ENCODE assay signal across 8 cellular contexts in genomic region chr9:114098021-114098659, GRCh38. TPM values are rescaled to one million over a fixed set of nuclear protein-coding genes. Genes with fewer than 3 reads are reported as not detected.
DNase-seq lines count a peak whose midpoint lies in the region; ATAC-seq, FAIRE-seq and TF ChIP-seq lines count a peak whose summit lies in the region.

No MANE protein-coding gene starts in this region.

- no peaks in the 10 kb centered on the region for H3K36me3 ChIP-seq in HUES64 (ENCODE audit: insufficient read depth, low read length)
- H3K36me3 ChIP-seq in K562 (ENCODE audit: control insufficient read depth, insufficient read depth, low read length), result no peaks in the 10 kb centered on the region

- H3K9ac ChIP-seq in HUES64 (ENCODE audit: low read depth, low read length) (no peak overlapping the region), K562 (ENCODE audit: insufficient read depth in 1 of 2, low read depth in 2 of 2, low read length in 2 of 2) (peak overlapping the region in 1 of 2 experiments; percentile 35; a peak in 1 of 4 replicates)

- under 1% methylated on average over 60 of the region's 62 CpGs for WGBS in HUES64
- WGBS in K562 (ENCODE audit: insufficient coverage, low coverage, missing lambda C conversion rate), result 14% methylated on average over 19 of the region's 62 CpGs

- H2AFZ ChIP-seq in K562 (ENCODE audit: low read depth, low read length), result no peak overlapping the region; the same call in 1 of the 2 replicates

- H3K9me1 ChIP-seq in K562 (ENCODE audit: control insufficient read depth, insufficient read depth, low read length), result no peaks in the 10 kb centered on the region

- no peak for TF ChIP-seq RAD21 in K562 (CRISPR knock-in tag; conservative IDR thresholded peaks at IDR 0.05 in 1 of 2, IDR thresholded peaks at IDR 0.05 in 1 of 2)

- in situ Hi-C loops in K562 (cut with MboI), result no loop called here

- no peak overlapping the region for H3K27ac ChIP-seq in HUES64 (ENCODE audit: low read depth, low read length)
- no peak overlapping the region for H3K27ac ChIP-seq in K562 (ENCODE audit: extremely low read depth, low read depth, low read length)

- H3K4me2 ChIP-seq in K562 (ENCODE audit: insufficient read depth, low read length), result peak overlapping the region; percentile 52; the same call in 1 of the 2 replicates

- ATAC-seq in K562 (peak; percentile 93), HG03095 (IDR thresholded peaks at IDR 0.05; ENCODE audit: unreplicated experiment) (no peak)
- ATAC-seq in stimulated activated memory B cell treated with anti-CD40 and anti-IgM and Interleukin-4, amounts not matched to agents 10 μg/mL and 1 μg/mL and 100 μg/mL, for 72 hours, result peak; percentile 62

- no peak for DNase-seq in AG04449 (ENCODE audit: low read depth, low spot score)
- DNase-seq in K562 (ENCODE audit: extremely low read depth in 1 of 4, low spot score in 3 of 4), result peak; percentile 21 to 81 (median 76)
- peak; percentile 12 for DNase-seq in kidney glomerular epithelial cell (lab: John Stamatoyannopoulos, UW)
- no peak for DNase-seq in NCI-H774 (lab: John Stamatoyannopoulos, UW)
- DNase-seq in SIG-M5 (lab: John Stamatoyannopoulos, UW), result no peak

- CTCF ChIA-PET in AG04449 (lab: Yijun Ruan, JAX), result interaction anchor here (1.7 to 10.5 kb wide), 3 partner anchors 9 to 18 kb away, joined by 6 to 118 read pairs (median 91); no protein-coding TSS in a partner anchor
- CTCF ChIA-PET in K562 (lab: Yijun Ruan, JAX; ENCODE audit: low intra/inter-chr PET ratio), result no interaction called here

- H4K20me1 ChIP-seq in K562 (replicated peaks; ENCODE audit: control insufficient read depth, insufficient read depth, low read length), result no peaks in the 10 kb centered on the region; the same call in 1 of the 2 replicates

- H3K27me3 ChIP-seq in HUES64 (ENCODE audit: insufficient read depth, low read length), result peaks cover 46% of the 10 kb centered on the region
- peaks cover 0 to 24% of the 10 kb centered on the region in 2 experiments; a peak in 2 of 5 replicates for H3K27me3 ChIP-seq in K562 (ENCODE audit: control insufficient read depth in 2 of 2, insufficient read depth in 2 of 2, low read length in 2 of 2)

- TF ChIP-seq POLR2A in K562 (conservative IDR thresholded peaks at IDR 0.05), result no peak

- H3K4me3 ChIP-seq in AG04449 (ENCODE audit: low read depth, low read length) (peak overlapping the region; percentile 37), HUES64 (ENCODE audit: low read length) (peak overlapping the region; percentile 59), K562 (peak overlapping the region; percentile 32)

- H3K79me2 ChIP-seq in K562 (ENCODE audit: control insufficient read depth, insufficient read depth, low read length), result no peaks in the 10 kb centered on the region

- peaks cover 4% of the 10 kb centered on the region; the same call in 1 of the 2 replicates for H3K9me3 ChIP-seq in HUES64 (ENCODE audit: insufficient read depth, low read depth, low read length)
- H3K9me3 ChIP-seq in K562 (replicated peaks; ENCODE audit: control insufficient read depth, insufficient read depth, low read depth, low read length), result no peaks in the 10 kb centered on the region

- H3K27ac Mint-ChIP-seq in stimulated activated memory B cell treated with anti-CD40 and anti-IgM and Interleukin-4, amounts not matched to agents 10 μg/mL and 1 μg/mL and 100 μg/mL, for 72 hours, result no peak overlapping the region

- peaks cover 65% of the 10 kb centered on the region for H3K27me3 Mint-ChIP-seq in stimulated activated memory B cell treated with anti-CD40 and anti-IgM and Interleukin-4, amounts not matched to agents 10 μg/mL and 1 μg/mL and 100 μg/mL, for 72 hours

- peaks cover 17% of the 10 kb centered on the region for H3K4me1 Mint-ChIP-seq in stimulated activated memory B cell treated with anti-CD40 and anti-IgM and Interleukin-4, amounts not matched to agents 10 μg/mL and 1 μg/mL and 100 μg/mL, for 72 hours

- intact Hi-C loops in K562 (cut with micrococcal nuclease), result no loop called here

- H3K9me3 Mint-ChIP-seq in stimulated activated memory B cell treated with anti-CD40 and anti-IgM and Interleukin-4, amounts not matched to agents 10 μg/mL and 1 μg/mL and 100 μg/mL, for 72 hours, result peaks cover 7% of the 10 kb centered on the region

- H3K4me1 ChIP-seq in HUES64 (ENCODE audit: insufficient read depth, low read length) (peaks cover 13% of the 10 kb centered on the region; the same call in 1 of the 2 replicates), K562 (replicated peaks in 1 of 2; ENCODE audit: control insufficient read depth in 2 of 2, insufficient read depth in 2 of 2, low read length in 2 of 2) (peaks cover 0 to 12% of the 10 kb centered on the region in 2 experiments; a peak in 2 of 5 replicates)

- no TSS peak for BruUV-seq in K562 (replicated peaks; lab: Mats Ljungman, UMichigan)

- no peak for FAIRE-seq in K562 (lab: Jason Lieb, UNC)

- TF ChIP-seq CTCF in AG04449 (IDR thresholded peaks at IDR 0.05; ENCODE audit: insufficient read depth, low read length, missing control alignments) (no peak), K562 (IDR thresholded peaks at IDR 0.05 in 2 of 3, conservative IDR thresholded peaks at IDR 0.05 in 1 of 3; ENCODE audit: insufficient read depth in 2 of 3, low read depth in 1 of 3, low read length in 3 of 3) (no peak)

- POLR2A ChIA-PET in AG04449 (lab: Yijun Ruan, JAX), result no interaction called here
- POLR2A ChIA-PET in K562 (lab: Yijun Ruan, JAX), result no interaction called here

- no peak overlapping the region for H3K4me3 Mint-ChIP-seq in stimulated activated memory B cell treated with anti-CD40 and anti-IgM and Interleukin-4, amounts not matched to agents 10 μg/mL and 1 μg/mL and 100 μg/mL, for 72 hours

- TF ChIP-seq EP300 in K562 (IDR thresholded peaks at IDR 0.05; ENCODE audit: low read length), result no peak

- H3K36me3 Mint-ChIP-seq in stimulated activated memory B cell treated with anti-CD40 and anti-IgM and Interleukin-4, amounts not matched to agents 10 μg/mL and 1 μg/mL and 100 μg/mL, for 72 hours, result peaks cover 5% of the 10 kb centered on the region

RNA-seq across cellular contexts. Expression of gene KIF12, which starts 1.0 kb away (rescaled TPM):
- 0.80 TPM for polyA plus RNA-seq in HUES64 (2013, experiment 1 of 2)
- polyA plus RNA-seq in HUES64 (2013, experiment 2 of 2), result 0.70 TPM
- not detected in 2 replicates for total RNA-seq in K562 (2011; cell fraction: chromatin; rRNA removed; ENCODE audit: low replicate concordance)
- total RNA-seq in K562 (2011; cell fraction: nucleolus; rRNA removed), result not detected in 2 replicates
- total RNA-seq in K562 (2011; cell fraction: nucleoplasm; rRNA removed), result not detected in 2 replicates
- total RNA-seq in K562 (2014; rRNA removed) (not detected in 2 replicates), K562 (2014; rRNA removed; fragmentation: Illumina TruSeq; extraction: Trizol) (not detected in 2 replicates), K562 (2015; rRNA removed; fragmentation: Illumina TruSeq; extraction: Trizol) (not detected in 2 replicates), K562 (2021) (not detected in 2 replicates)
- polyA plus RNA-seq in K562 (2011; rRNA removed) (not detected in 2 replicates), K562 (2014; fragmentation: Illumina TruSeq; extraction: Trizol) (not detected in 2 replicates), K562 (2014; fragmentation: Nextera tagmentation; extraction: Ambion mirVana) (not detected), K562 (2014; rRNA removed) (not detected in 2 replicates)
- not detected in 2 replicates for polyA plus RNA-seq in K562 (2011; cell fraction: cytosol; rRNA removed)
- polyA plus RNA-seq in K562 (2011; cell fraction: nucleus; rRNA removed), result not detected in 2 replicates
- polyA plus RNA-seq in K562 (2012), result 0.06 TPM in 1 of 2 replicates, not detected in the other
- not detected in 2 replicates for polyA minus RNA-seq in K562 (2011; rRNA and poly(A)+ RNA removed)
- not detected in 2 replicates for polyA minus RNA-seq in K562 (2011; cell fraction: cytosol; rRNA and poly(A)+ RNA removed)
- polyA minus RNA-seq in K562 (2011; cell fraction: nucleus; rRNA and poly(A)+ RNA removed), result not detected in 2 replicates

RNA-seq across cellular contexts. Expression of gene AMBP, which starts 20.0 kb away (rescaled TPM):
- polyA plus RNA-seq in HUES64 (2013, experiment 1 of 2), result 2.2 TPM
- 2.5 TPM for polyA plus RNA-seq in HUES64 (2013, experiment 2 of 2)
- total RNA-seq in K562 (2011; cell fraction: chromatin; rRNA removed; ENCODE audit: low replicate concordance), result not detected in 2 replicates
- not detected in 2 replicates for total RNA-seq in K562 (2011; cell fraction: nucleolus; rRNA removed)
- total RNA-seq in K562 (2011; cell fraction: nucleoplasm; rRNA removed), result not detected in 2 replicates
- total RNA-seq in K562 (2014; rRNA removed), result not detected in 2 replicates
- not detected in 2 replicates for total RNA-seq in K562 (2014; rRNA removed; fragmentation: Illumina TruSeq; extraction: Trizol)
- total RNA-seq in K562 (2015; rRNA removed; fragmentation: Illumina TruSeq; extraction: Trizol), result not detected in 2 replicates
- 1.3 and 2.1 TPM in 2 replicates for total RNA-seq in K562 (2021)
- not detected in 2 replicates for polyA plus RNA-seq in K562 (2011; rRNA removed)
- polyA plus RNA-seq in K562 (2011; cell fraction: cytosol; rRNA removed), result not detected in 2 replicates
- not detected in 2 replicates for polyA plus RNA-seq in K562 (2011; cell fraction: nucleus; rRNA removed)
- polyA plus RNA-seq in K562 (2012), result not detected in 2 replicates
- not detected in 2 replicates for polyA plus RNA-seq in K562 (2014; fragmentation: Illumina TruSeq; extraction: Trizol)
- not detected for polyA plus RNA-seq in K562 (2014; fragmentation: Nextera tagmentation; extraction: Ambion mirVana)
- polyA plus RNA-seq in K562 (2014; rRNA removed), result not detected in 2 replicates
- polyA minus RNA-seq in K562 (2011; rRNA and poly(A)+ RNA removed), result not detected in 2 replicates
- 2.5 TPM in 1 of 2 replicates, not detected in the other for polyA minus RNA-seq in K562 (2011; cell fraction: cytosol; rRNA and poly(A)+ RNA removed)
- not detected in 2 replicates for polyA minus RNA-seq in K562 (2011; cell fraction: nucleus; rRNA and poly(A)+ RNA removed)

RNA-seq across cellular contexts. Expression of gene COL27A1, which starts 57.2 kb away (rescaled TPM):
- polyA plus RNA-seq in HUES64 (2013, experiment 1 of 2), result 7.5 TPM
- 8.2 TPM for polyA plus RNA-seq in HUES64 (2013, experiment 2 of 2)
- total RNA-seq in K562 (2011; cell fraction: chromatin; rRNA removed; ENCODE audit: low replicate concordance), result not detected in 2 replicates
- total RNA-seq in K562 (2011; cell fraction: nucleolus; rRNA removed), result not detected in 2 replicates
- total RNA-seq in K562 (2011; cell fraction: nucleoplasm; rRNA removed), result not detected in 2 replicates
- total RNA-seq in K562 (2014; rRNA removed) (0.08 TPM in 1 of 2 replicates, not detected in the other), K562 (2014; rRNA removed; fragmentation: Illumina TruSeq; extraction: Trizol) (not detected in 2 replicates), K562 (2015; rRNA removed; fragmentation: Illumina TruSeq; extraction: Trizol) (not detected in 2 replicates), K562 (2021) (0.07 and 0.16 TPM in 2 replicates)
- polyA plus RNA-seq in K562 (2011; rRNA removed) (not detected in 2 replicates), K562 (2014; fragmentation: Illumina TruSeq; extraction: Trizol) (not detected in 2 replicates), K562 (2014; fragmentation: Nextera tagmentation; extraction: Ambion mirVana) (not detected), K562 (2014; rRNA removed) (0.07 TPM in 1 of 2 replicates, not detected in the other)
- not detected in 2 replicates for polyA plus RNA-seq in K562 (2011; cell fraction: cytosol; rRNA removed)
- 0.04 TPM in 1 of 2 replicates, not detected in the other for polyA plus RNA-seq in K562 (2011; cell fraction: nucleus; rRNA removed)
- not detected in 2 replicates for polyA plus RNA-seq in K562 (2012)
- polyA minus RNA-seq in K562 (2011; rRNA and poly(A)+ RNA removed), result not detected in 2 replicates
- not detected in 2 replicates for polyA minus RNA-seq in K562 (2011; cell fraction: cytosol; rRNA and poly(A)+ RNA removed)
- 0.13 TPM in 1 of 2 replicates, not detected in the other for polyA minus RNA-seq in K562 (2011; cell fraction: nucleus; rRNA and poly(A)+ RNA removed)

Comparison
In these comparisons a context has a peak if more than half of its experiments do, and no peak if none do; other contexts are left out.
1. DNase-seq: peak in K562 (4 of 4) and kidney glomerular epithelial cell (single experiment); none in AG04449 (single experiment), NCI-H774 (single experiment) and SIG-M5 (single experiment).
2. Peak in every context shown above with its lines, with median percentiles within 50 percentile points of each other: H3K4me3 ChIP-seq.